In the genomic region with DNA sequence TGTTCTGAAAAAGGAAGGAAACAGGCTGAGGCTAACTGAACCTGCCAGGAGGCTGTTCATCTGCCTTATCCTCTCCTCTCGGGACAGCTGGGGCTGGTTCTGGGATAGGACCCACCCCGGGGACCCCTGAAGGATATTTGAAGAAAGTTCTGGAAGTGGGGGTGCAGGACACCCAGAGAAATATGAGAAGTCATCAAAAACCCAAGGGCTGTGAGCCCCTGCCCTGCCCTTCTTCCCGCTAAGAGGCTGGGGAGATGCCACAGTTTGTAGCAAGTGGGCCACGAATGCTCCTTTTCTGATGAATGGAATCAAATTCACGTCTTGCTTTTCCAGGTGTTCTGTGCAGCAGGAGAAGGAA, we compare ENCODE assay signal across 2 cellular contexts.
TF ChIP-seq lines count a peak whose summit lies in the region.

No MANE protein-coding gene starts in this region.

TF ChIP-seq in K562, 482 proteins besides CTCF, POLR2A, EP300 and RAD21:
- TF ChIP-seq PATZ1 (CRISPR knock-in tag; IDR thresholded peaks at IDR 0.05; ENCODE audit: borderline replicate concordance), result no peak
- TF ChIP-seq NCOA2 (IDR thresholded peaks at IDR 0.05; ENCODE audit: partially characterized antibody in 2 of 2), result no peak
- TF ChIP-seq, protein P1, sequence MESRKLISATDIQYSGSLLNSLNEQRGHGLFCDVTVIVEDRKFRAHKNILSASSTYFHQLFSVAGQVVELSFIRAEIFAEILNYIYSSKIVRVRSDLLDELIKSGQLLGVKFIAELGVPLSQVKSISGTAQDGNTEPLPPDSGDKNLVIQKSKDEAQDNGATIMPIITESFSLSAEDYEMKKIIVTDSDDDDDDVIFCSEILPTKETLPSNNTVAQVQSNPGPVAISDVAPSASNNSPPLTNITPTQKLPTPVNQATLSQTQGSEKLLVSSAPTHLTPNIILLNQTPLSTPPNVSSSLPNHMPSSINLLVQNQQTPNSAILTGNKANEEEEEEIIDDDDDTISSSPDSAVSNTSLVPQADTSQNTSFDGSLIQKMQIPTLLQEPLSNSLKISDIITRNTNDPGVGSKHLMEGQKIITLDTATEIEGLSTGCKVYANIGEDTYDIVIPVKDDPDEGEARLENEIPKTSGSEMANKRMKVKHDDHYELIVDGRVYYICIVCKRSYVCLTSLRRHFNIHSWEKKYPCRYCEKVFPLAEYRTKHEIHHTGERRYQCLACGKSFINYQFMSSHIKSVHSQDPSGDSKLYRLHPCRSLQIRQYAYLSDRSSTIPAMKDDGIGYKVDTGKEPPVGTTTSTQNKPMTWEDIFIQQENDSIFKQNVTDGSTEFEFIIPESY (CRISPR knock-in tag; IDR thresholded peaks at IDR 0.05), result 0 out of 2 replicates have a peak, but pooled peaks have one; percentile 41
- no peak for TF ChIP-seq GATAD2A (IDR thresholded peaks at IDR 0.05)
- TF ChIP-seq, protein P2, sequence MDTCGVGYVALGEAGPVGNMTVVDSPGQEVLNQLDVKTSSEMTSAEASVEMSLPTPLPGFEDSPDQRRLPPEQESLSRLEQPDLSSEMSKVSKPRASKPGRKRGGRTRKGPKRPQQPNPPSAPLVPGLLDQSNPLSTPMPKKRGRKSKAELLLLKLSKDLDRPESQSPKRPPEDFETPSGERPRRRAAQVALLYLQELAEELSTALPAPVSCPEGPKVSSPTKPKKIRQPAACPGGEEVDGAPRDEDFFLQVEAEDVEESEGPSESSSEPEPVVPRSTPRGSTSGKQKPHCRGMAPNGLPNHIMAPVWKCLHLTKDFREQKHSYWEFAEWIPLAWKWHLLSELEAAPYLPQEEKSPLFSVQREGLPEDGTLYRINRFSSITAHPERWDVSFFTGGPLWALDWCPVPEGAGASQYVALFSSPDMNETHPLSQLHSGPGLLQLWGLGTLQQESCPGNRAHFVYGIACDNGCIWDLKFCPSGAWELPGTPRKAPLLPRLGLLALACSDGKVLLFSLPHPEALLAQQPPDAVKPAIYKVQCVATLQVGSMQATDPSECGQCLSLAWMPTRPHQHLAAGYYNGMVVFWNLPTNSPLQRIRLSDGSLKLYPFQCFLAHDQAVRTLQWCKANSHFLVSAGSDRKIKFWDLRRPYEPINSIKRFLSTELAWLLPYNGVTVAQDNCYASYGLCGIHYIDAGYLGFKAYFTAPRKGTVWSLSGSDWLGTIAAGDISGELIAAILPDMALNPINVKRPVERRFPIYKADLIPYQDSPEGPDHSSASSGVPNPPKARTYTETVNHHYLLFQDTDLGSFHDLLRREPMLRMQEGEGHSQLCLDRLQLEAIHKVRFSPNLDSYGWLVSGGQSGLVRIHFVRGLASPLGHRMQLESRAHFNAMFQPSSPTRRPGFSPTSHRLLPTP (IDR thresholded peaks at IDR 0.05; ENCODE audit: borderline replicate concordance, extremely low read depth, insufficient read length), result no peak
- no peak for TF ChIP-seq ZNF140 (CRISPR knock-in tag; IDR thresholded peaks at IDR 0.05)

TF ChIP-seq in HepG2, 621 proteins besides CTCF, POLR2A, EP300 and RAD21:
- no peak for TF ChIP-seq ZNF44 (CRISPR knock-in tag; IDR thresholded peaks at IDR 0.05)
- TF ChIP-seq, protein P3, sequence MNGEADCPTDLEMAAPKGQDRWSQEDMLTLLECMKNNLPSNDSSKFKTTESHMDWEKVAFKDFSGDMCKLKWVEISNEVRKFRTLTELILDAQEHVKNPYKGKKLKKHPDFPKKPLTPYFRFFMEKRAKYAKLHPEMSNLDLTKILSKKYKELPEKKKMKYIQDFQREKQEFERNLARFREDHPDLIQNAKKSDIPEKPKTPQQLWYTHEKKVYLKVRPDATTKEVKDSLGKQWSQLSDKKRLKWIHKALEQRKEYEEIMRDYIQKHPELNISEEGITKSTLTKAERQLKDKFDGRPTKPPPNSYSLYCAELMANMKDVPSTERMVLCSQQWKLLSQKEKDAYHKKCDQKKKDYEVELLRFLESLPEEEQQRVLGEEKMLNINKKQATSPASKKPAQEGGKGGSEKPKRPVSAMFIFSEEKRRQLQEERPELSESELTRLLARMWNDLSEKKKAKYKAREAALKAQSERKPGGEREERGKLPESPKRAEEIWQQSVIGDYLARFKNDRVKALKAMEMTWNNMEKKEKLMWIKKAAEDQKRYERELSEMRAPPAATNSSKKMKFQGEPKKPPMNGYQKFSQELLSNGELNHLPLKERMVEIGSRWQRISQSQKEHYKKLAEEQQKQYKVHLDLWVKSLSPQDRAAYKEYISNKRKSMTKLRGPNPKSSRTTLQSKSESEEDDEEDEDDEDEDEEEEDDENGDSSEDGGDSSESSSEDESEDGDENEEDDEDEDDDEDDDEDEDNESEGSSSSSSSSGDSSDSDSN (CRISPR knock-in tag; IDR thresholded peaks at IDR 0.05), result 0 out of 2 replicates have a peak, but pooled peaks have one; percentile 29
- peak in 1 of 2 experiments; percentile 51; a peak in 1 of 4 replicates for TF ChIP-seq MAFK (conservative IDR thresholded peaks at IDR 0.05 in 1 of 2, IDR thresholded peaks at IDR 0.05 in 1 of 2; ENCODE audit: low read length in 2 of 2)
- TF ChIP-seq ZNF3 (CRISPR knock-in tag; IDR thresholded peaks at IDR 0.05), result no peak
